In genomic region chr1:160429125-160429551, GRCh38 we compare ENCODE assay signal across 9 cellular contexts. TPM values are rescaled to one million over a fixed set of nuclear protein-coding genes. Genes with fewer than 3 reads are reported as not detected.
DNase-seq lines count a peak whose midpoint lies in the region; ATAC-seq and TF ChIP-seq lines count a peak whose summit lies in the region.
"Had no signal": no experiment of that assay in that cellular context is flagged by ENCODE, and none has a peak within 500 bp of the region (broad histone marks: within the 10 kb centered on the region; RNA-seq: fewer than 3 reads in every experiment).

No MANE protein-coding gene starts in this region.

- ATAC-seq in GM18909 (IDR thresholded peaks at IDR 0.05; ENCODE audit: poor library complexity, unreplicated experiment) (peak; percentile 17), Panc1 (0 out of 2 replicates have a peak, but pooled peaks have one; percentile 18), left lung (peak; percentile 49)
- ATAC-seq: psoas muscle had no signal

- H3K9ac ChIP-seq in BLaER1 treated with 17β-estradiol and CSF1 and Interleukin-3, amounts not matched to agents 10 nM and 100 nM: peak overlapping the region in 7 of 11 experiments; percentile 10 to 29 (median 17); a peak in 6 of 22 replicates

- H3K27me3 ChIP-seq in BLaER1 treated with 17β-estradiol and CSF1 and Interleukin-3, amounts not matched to agents 10 nM and 100 nM: no peaks in the 10 kb centered on the region
- H3K27me3 ChIP-seq in Panc1 (ENCODE audit: control insufficient read depth, insufficient read depth, low read length) (no peaks in the 10 kb centered on the region; the same call in 1 of the 2 replicates), left lung (no peaks in the 10 kb centered on the region), tibial artery (peaks cover 0 to 3% of the 10 kb centered on the region in 2 donors)

- in situ Hi-C loops in Panc1 (cut with HindIII; ENCODE audit: low pct_unique_long_range_greater_than_20kb, low sequenced_read_pairs): no loop called here

- H3K4me1 ChIP-seq in BLaER1 treated with 17β-estradiol and CSF1 and Interleukin-3, amounts not matched to agents 10 nM and 100 nM: peaks cover 27 to 64% (median 52%) of the 10 kb centered on the region in 10 experiments
- H3K4me1 ChIP-seq in Panc1 (ENCODE audit: control insufficient read depth, insufficient read depth, low read length): no peaks in the 10 kb centered on the region
- H3K4me1 ChIP-seq in left lung: peaks cover 5 to 21% of the 10 kb centered on the region in 2 donors
- H3K4me1 ChIP-seq in tibial artery: no peaks in the 10 kb centered on the region
- H3K4me1 ChIP-seq: psoas muscle had no signal

- H3K9me3 ChIP-seq in BLaER1 treated with 17β-estradiol and CSF1 and Interleukin-3, amounts not matched to agents 10 nM and 100 nM (replicated peaks in 1 of 11): peaks cover 9 to 16% (median 13%) of the 10 kb centered on the region in 11 experiments; a peak in 21 of 22 replicates
- H3K9me3 ChIP-seq in Panc1 (ENCODE audit: control insufficient read depth, insufficient read depth, low read depth, low read length) (no peaks in the 10 kb centered on the region), left lung (no peaks in the 10 kb centered on the region), tibial artery (no peaks in the 10 kb centered on the region)
- H3K9me3 ChIP-seq: psoas muscle had no signal

- TF ChIP-seq CTCF in Panc1 (IDR thresholded peaks at IDR 0.05) (no peak), left lung (IDR thresholded peaks at IDR 0.05) (no peak), tibial artery (IDR thresholded peaks at IDR 0.05) (no peak)

- POLR2A ChIA-PET in Panc1 (lab: Charles Lee): no interaction called here

- H3K4me3 ChIP-seq in BLaER1 treated with 17β-estradiol and CSF1 and Interleukin-3, amounts not matched to agents 10 nM and 100 nM: no peak overlapping the region
- H3K4me3 ChIP-seq in Panc1 (ENCODE audit: low read depth in 2 of 2, low read length in 2 of 2) (no peak overlapping the region), left lung (no peak overlapping the region), tibial artery (no peak overlapping the region)
- H3K4me3 ChIP-seq: psoas muscle had no signal

- H3K36me3 ChIP-seq in BLaER1 treated with 17β-estradiol and CSF1 and Interleukin-3, amounts not matched to agents 10 nM and 100 nM: peaks cover 2 to 39% (median 30%) of the 10 kb centered on the region in 11 experiments; a peak in 18 of 22 replicates
- H3K36me3 ChIP-seq in Panc1 (ENCODE audit: control insufficient read depth, insufficient read depth, low read length) (no peaks in the 10 kb centered on the region), left lung (peaks cover 0 to 10% of the 10 kb centered on the region in 2 donors), tibial artery (peaks cover 0 to 19% (median 0%) of the 10 kb centered on the region in 3 donors)

- no peaks in the 10 kb centered on the region for H4K20me1 ChIP-seq in BLaER1 treated with 17β-estradiol and CSF1 and Interleukin-3, amounts not matched to agents 10 nM and 100 nM

- H3K4me2 ChIP-seq in BLaER1 treated with 17β-estradiol and CSF1 and Interleukin-3, amounts not matched to agents 10 nM and 100 nM: peak overlapping the region; percentile 49 to 78 (median 65)

- CTCF ChIA-PET in Panc1 (lab: Charles Lee): interaction anchor here (0.8 to 1.2 kb wide), 2 partner anchors 10 to 180 kb away, joined by 3 to 9 read pairs; no protein-coding TSS in a partner anchor

- no peak for DNase-seq in Panc1 (ENCODE audit: low read depth, low spot score)
- DNase-seq in left lung: no peak
- DNase-seq in NCI-H2107 (lab: John Stamatoyannopoulos, UW): no peak
- no peak for DNase-seq in tibial artery
- no peak for DNase-seq in NCI-H1105 (lab: John Stamatoyannopoulos, UW)
- no peak for DNase-seq in DMS53 (lab: John Stamatoyannopoulos, UW)
- DNase-seq: psoas muscle had no signal

- H3K27ac ChIP-seq in BLaER1 treated with 17β-estradiol and CSF1 and Interleukin-3, amounts not matched to agents 10 nM and 100 nM: peak overlapping the region in 10 of 11 experiments; percentile 8 to 65 (median 58); a peak in 20 of 22 replicates
- H3K27ac ChIP-seq in Panc1 (ENCODE audit: low read length): no peak overlapping the region
- H3K27ac ChIP-seq in left lung: peak overlapping the region in 1 of 2 donors; percentile 42
- H3K27ac ChIP-seq in tibial artery: no peak overlapping the region
- H3K27ac ChIP-seq: psoas muscle had no signal

- intact Hi-C loops in Panc1 (cut with micrococcal nuclease; ENCODE audit: unreplicated experiment): no loop called here
- intact Hi-C loops in left lung (cut with DNase I): loop anchor here in 1 of 2 donors (5.0 kb wide), 1 partner anchor 178 kb away; no protein-coding TSS in a partner anchor
- intact Hi-C loops in tibial artery (cut with DNase I; ENCODE audit: low total_unique reads): no loop called here

- no TSS peak for BruUV-seq in Panc1 (replicated peaks; lab: Mats Ljungman, UMichigan)

RNA-seq across cellular contexts. Expression of gene VANGL2, which starts 28.8 kb away (rescaled TPM):
- 0.10 TPM for total RNA-seq in Panc1 (2021; ENCODE audit: unreplicated experiment)
- polyA plus RNA-seq in Panc1 (2012; ENCODE audit: insufficient read length): 0.08 TPM
- 1 to 10 TPM; 2.7 to 5.5 TPM for total RNA-seq in left lung

Comparison
In these comparisons a context has a peak if more than half of its experiments do, and no peak if none do; other contexts are left out.
1. H3K27ac ChIP-seq: peak in BLaER1 treated with 17β-estradiol and CSF1 and Interleukin-3, amounts not matched to agents 10 nM and 100 nM (10 of 11); none in Panc1 (single experiment) and tibial artery (0 of 2).
2. Peak in every context shown above with its lines, with median percentiles within 50 percentile points of each other: ATAC-seq.